In the genomic region with DNA sequence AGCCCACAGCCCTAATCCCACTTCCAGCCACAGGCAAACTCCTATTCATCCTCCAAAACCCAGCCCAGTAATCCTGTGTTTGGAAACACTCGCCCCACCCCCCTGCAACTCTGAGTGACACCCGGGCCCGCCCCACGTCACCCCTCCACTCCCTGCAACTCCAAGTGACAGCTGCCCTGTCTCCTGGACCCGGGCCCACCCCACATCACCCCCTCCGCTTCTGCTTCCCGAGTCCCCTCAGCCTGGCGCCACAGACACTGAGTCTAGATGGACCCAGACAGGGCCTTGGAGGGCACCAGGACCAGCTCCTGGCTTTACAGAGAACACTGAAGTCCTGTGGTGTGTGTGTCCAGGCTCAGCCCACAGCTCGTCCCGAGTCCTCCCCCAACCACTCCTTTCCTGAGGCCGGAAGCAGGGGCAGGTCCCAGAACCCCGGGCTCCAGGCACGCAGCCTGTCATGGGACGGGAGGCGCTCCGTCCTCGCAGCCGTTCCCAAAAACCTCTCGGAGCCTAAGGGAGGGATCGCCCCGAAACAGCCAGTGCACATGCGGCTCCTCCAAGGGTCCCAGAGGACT, we compare ENCODE assay signal across 2 cellular contexts.
A peak's percentile ranks its signal among the peaks of the same experiment; 100 is the strongest.
TF ChIP-seq lines count a peak whose summit lies in the region.

No MANE protein-coding gene starts in this region.

TF ChIP-seq in IMR-90, 13 proteins besides CTCF, POLR2A, EP300 and RAD21:
- TF ChIP-seq CEBPB (IDR thresholded peaks at IDR 0.05; ENCODE audit: low read depth, low read length) (no peak), MAZ (IDR thresholded peaks at IDR 0.05; ENCODE audit: borderline replicate concordance, low read depth, low read length) (no peak), RCOR1 (IDR thresholded peaks at IDR 0.05; ENCODE audit: insufficient replicate concordance, low read length) (no peak), BHLHE40 (IDR thresholded peaks at IDR 0.05; ENCODE audit: low read depth, low read length) (no peak), MAFK (IDR thresholded peaks at IDR 0.05; ENCODE audit: low read depth, low read length) (no peak)

TF ChIP-seq in liver, 16 proteins besides CTCF, POLR2A, EP300 and RAD21:
- TF ChIP-seq SP1 (IDR thresholded peaks at IDR 0.05) = peak; percentile 11
- TF ChIP-seq GABPA (IDR thresholded peaks at IDR 0.05 in 1 of 2, conservative IDR thresholded peaks at IDR 0.05 in 1 of 2) = no peak
